ENCODE assay signal across 16 cellular contexts in genomic region chr17:64131606-64132270, GRCh38. TPM values are rescaled to one million over a fixed set of nuclear protein-coding genes. Genes with fewer than 3 reads are reported as not detected.
DNase-seq lines count a peak whose midpoint lies in the region; ATAC-seq and TF ChIP-seq lines count a peak whose summit lies in the region.
"Had no signal": no experiment of that assay in that cellular context is flagged by ENCODE, and none has a peak within 500 bp of the region (broad histone marks: within the 10 kb centered on the region; RNA-seq: fewer than 3 reads in every experiment).

No MANE protein-coding gene starts in this region.

- H3K4me2 ChIP-seq in BLaER1 treated with 17β-estradiol and CSF1 and Interleukin-3, amounts not matched to agents 10 nM and 100 nM = peak overlapping the region in 10 of 11 experiments; percentile 21 to 99 (median 91); a peak in 14 of 22 replicates
- H3K4me2 ChIP-seq in parathyroid adenoma (ENCODE audit: low read length) = no peak overlapping the region

- peaks cover 32 to 45% (median 41%) of the 10 kb centered on the region in 3 donors for H3K4me1 Mint-ChIP-seq in CD8-positive, alpha-beta memory T cell
- peaks cover 36% of the 10 kb centered on the region for H3K4me1 Mint-ChIP-seq in activated T-helper 2 cell treated with anti-CD3 and anti-CD28 coated beads, Interferon-gamma antibody, Interleukin-2, Interleukin-4, amounts not matched to agents 10 μg/mL and 5 μg/mL and 100 μg/mL, durations not matched to agents 14 hours and 24 hours and 36 hours (ENCODE audit: low read depth)

- intact Hi-C loops in activated T-helper 2 cell treated with anti-CD3 and anti-CD28 coated beads, Interferon-gamma antibody, Interleukin-2, Interleukin-4, amounts not matched to agents 10 μg/mL and 5 μg/mL and 100 μg/mL, durations not matched to agents 14 hours and 24 hours and 36 hours (cut with micrococcal nuclease) = loop anchor here (2.0 to 5.0 kb wide), 3 partner anchors 13 to 213 kb away; partner anchors contain the start of genes GH1 and TEX2

- H3K36me3 ChIP-seq in BLaER1 treated with 17β-estradiol and CSF1 and Interleukin-3, amounts not matched to agents 10 nM and 100 nM = no peaks in the 10 kb centered on the region
- no peaks in the 10 kb centered on the region for H3K36me3 ChIP-seq in CD8-positive, alpha-beta memory T cell (ENCODE audit: insufficient read depth, low read length)
- no peaks in the 10 kb centered on the region for H3K36me3 ChIP-seq in parathyroid adenoma (ENCODE audit: control insufficient read depth, insufficient read depth, low read length)
- H3K36me3 ChIP-seq: gastroesophageal sphincter, pancreas had no signal

- H3K27ac ChIP-seq in BLaER1 treated with 17β-estradiol and CSF1 and Interleukin-3, amounts not matched to agents 10 nM and 100 nM = no peak overlapping the region; a peak in 1 of 22 replicates
- no peak overlapping the region for H3K27ac ChIP-seq in CD8-positive, alpha-beta memory T cell (ENCODE audit: low read depth, low read length)
- no peak overlapping the region for H3K27ac ChIP-seq in parathyroid adenoma
- H3K27ac ChIP-seq: RWPE1 had no signal

- no peak overlapping the region for H3K4me3 ChIP-seq in BLaER1 treated with 17β-estradiol and CSF1 and Interleukin-3, amounts not matched to agents 10 nM and 100 nM
- H3K4me3 ChIP-seq in CD8-positive, alpha-beta memory T cell (ENCODE audit: low read length) = no peak overlapping the region
- no peak overlapping the region for H3K4me3 ChIP-seq in parathyroid adenoma (ENCODE audit: low read depth, low read length)
- H3K4me3 ChIP-seq: gastroesophageal sphincter, GM23248, pancreas had no signal

- peak overlapping the region; percentile 43 to 98 (median 94) for H3K27ac Mint-ChIP-seq in CD8-positive, alpha-beta memory T cell
- H3K27ac Mint-ChIP-seq in activated T-helper 2 cell treated with anti-CD3 and anti-CD28 coated beads, Interferon-gamma antibody, Interleukin-2, Interleukin-4, amounts not matched to agents 10 μg/mL and 5 μg/mL and 100 μg/mL, durations not matched to agents 14 hours and 24 hours and 36 hours = peak overlapping the region; percentile 88
- H3K27ac Mint-ChIP-seq: memory B cell had no signal

- H2AFZ ChIP-seq in parathyroid adenoma = peak overlapping the region; percentile 33

- H3K9me3 ChIP-seq in BLaER1 treated with 17β-estradiol and CSF1 and Interleukin-3, amounts not matched to agents 10 nM and 100 nM (replicated peaks in 1 of 11) = no peaks in the 10 kb centered on the region
- H3K9me3 ChIP-seq in CD8-positive, alpha-beta memory T cell (ENCODE audit: low read length) = no peaks in the 10 kb centered on the region
- no peaks in the 10 kb centered on the region for H3K9me3 ChIP-seq in parathyroid adenoma (ENCODE audit: control insufficient read depth, low read length)
- H3K9me3 ChIP-seq: gastroesophageal sphincter, pancreas had no signal

- peak overlapping the region in 2 of 11 experiments; percentile 6 to 41; a peak in 4 of 22 replicates for H3K9ac ChIP-seq in BLaER1 treated with 17β-estradiol and CSF1 and Interleukin-3, amounts not matched to agents 10 nM and 100 nM
- no peak overlapping the region for H3K9ac ChIP-seq in parathyroid adenoma

- peaks cover 23 to 48% (median 36%) of the 10 kb centered on the region in 10 experiments for H3K4me1 ChIP-seq in BLaER1 treated with 17β-estradiol and CSF1 and Interleukin-3, amounts not matched to agents 10 nM and 100 nM
- H3K4me1 ChIP-seq in CD8-positive, alpha-beta memory T cell (ENCODE audit: insufficient read depth, low read length) = peaks cover 25% of the 10 kb centered on the region
- peaks cover 9% of the 10 kb centered on the region for H3K4me1 ChIP-seq in parathyroid adenoma

- H4K20me1 ChIP-seq in BLaER1 treated with 17β-estradiol and CSF1 and Interleukin-3, amounts not matched to agents 10 nM and 100 nM = peaks cover 8 to 31% (median 24%) of the 10 kb centered on the region in 11 experiments; a peak in 17 of 22 replicates

- no peaks in the 10 kb centered on the region for H3K27me3 Mint-ChIP-seq in CD8-positive, alpha-beta memory T cell
- no peaks in the 10 kb centered on the region for H3K27me3 Mint-ChIP-seq in activated T-helper 2 cell treated with anti-CD3 and anti-CD28 coated beads, Interferon-gamma antibody, Interleukin-2, Interleukin-4, amounts not matched to agents 10 μg/mL and 5 μg/mL and 100 μg/mL, durations not matched to agents 14 hours and 24 hours and 36 hours (ENCODE audit: low read depth)
- H3K27me3 Mint-ChIP-seq: memory B cell had no signal

- CTCF ChIA-PET in CD8-positive, alpha-beta memory T cell (lab: Charles Lee) = interaction anchor here (0.9 to 9.7 kb wide), 16 partner anchors 11 to 228 kb away, joined by 3 to 334 read pairs (median 10); partner anchors contain the start of genes CSHL1, GH1, ICAM2 and PRR29

- H3K4me3 Mint-ChIP-seq in CD8-positive, alpha-beta memory T cell = peak overlapping the region in 2 of 7 donors; percentile 87 to 91
- peak overlapping the region; percentile 84 for H3K4me3 Mint-ChIP-seq in activated T-helper 2 cell treated with anti-CD3 and anti-CD28 coated beads, Interferon-gamma antibody, Interleukin-2, Interleukin-4, amounts not matched to agents 10 μg/mL and 5 μg/mL and 100 μg/mL, durations not matched to agents 14 hours and 24 hours and 36 hours (ENCODE audit: low read depth)

- peaks cover 9 to 32% (median 26%) of the 10 kb centered on the region in 11 experiments; a peak in 21 of 22 replicates for H3K27me3 ChIP-seq in BLaER1 treated with 17β-estradiol and CSF1 and Interleukin-3, amounts not matched to agents 10 nM and 100 nM
- H3K27me3 ChIP-seq in CD8-positive, alpha-beta memory T cell (ENCODE audit: insufficient read depth, low read length, poor library complexity, severe bottlenecking) = no peaks in the 10 kb centered on the region
- H3K27me3 ChIP-seq in parathyroid adenoma (ENCODE audit: control insufficient read depth, insufficient read depth, low read length) = no peaks in the 10 kb centered on the region
- H3K27me3 ChIP-seq: gastroesophageal sphincter, pancreas had no signal

- no peak for DNase-seq in CD8-positive, alpha-beta memory T cell
- no peak for DNase-seq in activated T-helper 2 cell treated with anti-CD3 and anti-CD28 coated beads, Interferon-gamma antibody, Interleukin-2, Interleukin-4, amounts not matched to agents 10 μg/mL and 5 μg/mL and 100 μg/mL, durations not matched to agents 14 hours and 24 hours and 36 hours (ENCODE audit: low spot score)
- DNase-seq in stimulated activated CD4-positive, alpha-beta T cell treated with anti-CD3 and anti-CD28 coated beads, Interleukin-4, amount 100 ng/mL, for 1 hour = no peak
- DNase-seq: activated CD4-positive, alpha-beta T cell treated with anti-CD3 and anti-CD28 coated beads, Interleukin-2, amount 50 U/mL, for 1 hour; activated gamma-delta T cell; GM23248; NCI-H1694 treated with DMSO at 0.1 percent for 48 hours; NCI-H526 had no signal

- H3K9me3 Mint-ChIP-seq in CD8-positive, alpha-beta memory T cell = no peaks in the 10 kb centered on the region
- no peaks in the 10 kb centered on the region for H3K9me3 Mint-ChIP-seq in activated T-helper 2 cell treated with anti-CD3 and anti-CD28 coated beads, Interferon-gamma antibody, Interleukin-2, Interleukin-4, amounts not matched to agents 10 μg/mL and 5 μg/mL and 100 μg/mL, durations not matched to agents 14 hours and 24 hours and 36 hours
- H3K9me3 Mint-ChIP-seq: memory B cell had no signal

- H3K36me3 Mint-ChIP-seq in CD8-positive, alpha-beta memory T cell = peaks cover 0 to 11% (median 5%) of the 10 kb centered on the region in 3 donors
- peaks cover 23% of the 10 kb centered on the region for H3K36me3 Mint-ChIP-seq in activated T-helper 2 cell treated with anti-CD3 and anti-CD28 coated beads, Interferon-gamma antibody, Interleukin-2, Interleukin-4, amounts not matched to agents 10 μg/mL and 5 μg/mL and 100 μg/mL, durations not matched to agents 14 hours and 24 hours and 36 hours (ENCODE audit: low read depth)
- H3K36me3 Mint-ChIP-seq: memory B cell had no signal

- no peak for ATAC-seq in GM18858 (IDR thresholded peaks at IDR 0.05; ENCODE audit: unreplicated experiment)
- no peak for ATAC-seq in GM21447 (IDR thresholded peaks at IDR 0.05; ENCODE audit: unreplicated experiment)
- ATAC-seq: gastroesophageal sphincter, pancreas had no signal

- POLR2A ChIA-PET in CD8-positive, alpha-beta memory T cell (lab: Charles Lee) = interaction anchor here (1.1 to 3.3 kb wide), 3 partner anchors 14 to 137 kb away, joined by 6 to 44 read pairs (median 11); no protein-coding TSS in a partner anchor

- no peak for TF ChIP-seq CTCF in parathyroid adenoma (IDR thresholded peaks at IDR 0.05)

- H3K79me2 ChIP-seq in parathyroid adenoma = no peaks in the 10 kb centered on the region

RNA-seq across cellular contexts. Expression of gene ERN1, which starts 1.8 kb away (rescaled TPM):
- 10 to 100 TPM; 24.7 to 25.5 TPM for total RNA-seq in CD8-positive, alpha-beta memory T cell
- polyA plus RNA-seq in CD8-positive, alpha-beta memory T cell = 92.1 TPM
- total RNA-seq in activated T-helper 2 cell treated with anti-CD3 and anti-CD28 coated beads, Interferon-gamma antibody, Interleukin-2, Interleukin-4, amounts not matched to agents 10 μg/mL and 5 μg/mL and 100 μg/mL, durations not matched to agents 14 hours and 24 hours and 36 hours = 91.0 and 93.4 TPM in 2 replicates
